ENCODE assay signal across 33 cellular contexts in genomic region chr2:212816267-212816666, GRCh38.
"Had no signal": no experiment of that assay in that cellular context is flagged by ENCODE, and none has a peak within 500 bp of the region (broad histone marks: within the 10 kb centered on the region; RNA-seq: fewer than 3 reads in every experiment).

No MANE protein-coding gene starts in this region.

- DNase-seq: activated CD4-positive, alpha-beta T cell treated with anti-CD3 and anti-CD28 coated beads for 36 hours; activated CD4-positive, alpha-beta T cell treated with anti-CD3 and anti-CD28 coated beads, Interleukin-2, amount 10 ng/mL, durations not matched to agents 7 days and 5 days; activated CD4-positive, alpha-beta T cell treated with anti-CD3 and anti-CD28 coated beads, Interleukin-2, amount 50 U/mL, for 48 hours; activated CD8-positive, alpha-beta T cell treated with anti-CD3 and anti-CD28 coated beads, Interleukin-2, amount 10 ng/mL, durations not matched to agents 7 days and 5 days; activated gamma-delta T cell; activated naive CD4-positive, alpha-beta T cell treated with Interleukin-2 at 50 U/mL for 16 hours; activated naive CD8-positive, alpha-beta T cell treated with anti-CD3 and anti-CD28 coated beads, Interleukin-2, amount 10 ng/mL, durations not matched to agents 7 days and 5 days; activated T-cell treated with anti-CD3 and anti-CD28 coated beads, Interleukin-2, amount 50 U/mL, for 24 hours; amygdala; Kasumi-1; KBM-7; MM.1S; NCI-H1092 treated with DMSO at 0.1 percent for 48 hours; NCI-H1417; NCI-H146; NCI-H187; NCI-H2029 treated with DMSO at 0.1 percent for 48 hours; NCI-H2107; NCI-H2171; NCI-H510A; NCI-H526; NCI-H748 treated with DMSO at 0.1 percent for 48 hours; PC-9; SHP77; SJCRH30; T1000 had no signal

- H3K36me3 Mint-ChIP-seq: activated naive CD4-positive, alpha-beta T cell treated with anti-CD3 and anti-CD28 coated beads, Interleukin-2, amount 50 U/mL, for 24 hours; activated naive CD8-positive, alpha-beta T cell treated with anti-CD3 and anti-CD28 coated beads, Interleukin-2, amount 10 ng/mL, durations not matched to agents 7 days and 5 days; WTC11 had no signal

- H3K9me3 ChIP-seq: ascending aorta, SJCRH30 had no signal

- H3K4me3 ChIP-seq: ascending aorta, cardiac muscle cell, PC-9, SJCRH30, SK-N-MC had no signal

- H3K27ac ChIP-seq: ascending aorta, cardiac muscle cell, PC-9, SJCRH30, SK-N-MC had no signal

- H2AFZ ChIP-seq: PC-9 had no signal

- H3K27ac Mint-ChIP-seq: activated CD4-positive, alpha-beta T cell treated with anti-CD3 and anti-CD28 coated beads for 36 hours; activated CD4-positive, alpha-beta T cell treated with anti-CD3 and anti-CD28 coated beads, Interleukin-2, amount 10 ng/mL, durations not matched to agents 7 days and 5 days; activated CD8-positive, alpha-beta T cell treated with anti-CD3 and anti-CD28 coated beads, Interleukin-2, amount 10 ng/mL, durations not matched to agents 7 days and 5 days; activated naive CD8-positive, alpha-beta T cell treated with anti-CD3 and anti-CD28 coated beads, Interleukin-2, amount 10 ng/mL, durations not matched to agents 7 days and 5 days; activated T-cell treated with anti-CD3 and anti-CD28 coated beads, Interleukin-2, amount 50 U/mL, for 24 hours; WTC11 had no signal

- ATAC-seq: activated CD8-positive, alpha-beta T cell treated with anti-CD3 and anti-CD28 coated beads, Interleukin-2, amount 10 ng/mL, durations not matched to agents 7 days and 5 days; WTC11 had no signal

- H3K27me3 ChIP-seq: ascending aorta, cardiac muscle cell, SJCRH30 had no signal

- H3K36me3 ChIP-seq: ascending aorta, cardiac muscle cell, SJCRH30 had no signal

- H3K27me3 Mint-ChIP-seq: activated naive CD4-positive, alpha-beta T cell treated with anti-CD3 and anti-CD28 coated beads, Interleukin-2, amount 50 U/mL, for 24 hours; activated T-cell treated with anti-CD3 and anti-CD28 coated beads, Interleukin-2, amount 50 U/mL, for 24 hours; central memory CD8-positive, alpha-beta T cell had no signal

- H3K4me1 Mint-ChIP-seq: WTC11 had no signal

- H3K9me3 Mint-ChIP-seq: activated CD4-positive, alpha-beta T cell treated with anti-CD3 and anti-CD28 coated beads, Interleukin-2, amount 10 ng/mL, durations not matched to agents 7 days and 5 days; activated naive CD4-positive, alpha-beta T cell treated with anti-CD3 and anti-CD28 coated beads, Interleukin-2, amount 50 U/mL, for 24 hours; activated T-cell treated with anti-CD3 and anti-CD28 coated beads, Interleukin-2, amount 50 U/mL, for 24 hours; activated T-helper 2 cell treated with anti-CD3 and anti-CD28 coated beads, Interferon-gamma antibody, Interleukin-2, Interleukin-4, amounts not matched to agents 10 μg/mL and 5 μg/mL and 100 μg/mL, durations not matched to agents 14 hours and 24 hours and 36 hours; central memory CD8-positive, alpha-beta T cell; WTC11 had no signal

- H3K4me2 ChIP-seq: PC-9 had no signal

- H3K4me3 Mint-ChIP-seq: activated CD4-positive, alpha-beta T cell treated with anti-CD3 and anti-CD28 coated beads for 36 hours; activated CD4-positive, alpha-beta T cell treated with anti-CD3 and anti-CD28 coated beads, Interleukin-2, amount 10 ng/mL, durations not matched to agents 7 days and 5 days; activated CD8-positive, alpha-beta T cell treated with anti-CD3 and anti-CD28 coated beads, Interleukin-2, amount 10 ng/mL, durations not matched to agents 7 days and 5 days; activated naive CD8-positive, alpha-beta T cell treated with anti-CD3 and anti-CD28 coated beads, Interleukin-2, amount 10 ng/mL, durations not matched to agents 7 days and 5 days; activated T-cell treated with anti-CD3 and anti-CD28 coated beads, Interleukin-2, amount 50 U/mL, for 24 hours; central memory CD8-positive, alpha-beta T cell; WTC11 had no signal

- H3K4me1 ChIP-seq: ascending aorta, SJCRH30 had no signal
